Comparison of ENCODE assay signal across 19 cellular contexts in the genomic region with DNA sequence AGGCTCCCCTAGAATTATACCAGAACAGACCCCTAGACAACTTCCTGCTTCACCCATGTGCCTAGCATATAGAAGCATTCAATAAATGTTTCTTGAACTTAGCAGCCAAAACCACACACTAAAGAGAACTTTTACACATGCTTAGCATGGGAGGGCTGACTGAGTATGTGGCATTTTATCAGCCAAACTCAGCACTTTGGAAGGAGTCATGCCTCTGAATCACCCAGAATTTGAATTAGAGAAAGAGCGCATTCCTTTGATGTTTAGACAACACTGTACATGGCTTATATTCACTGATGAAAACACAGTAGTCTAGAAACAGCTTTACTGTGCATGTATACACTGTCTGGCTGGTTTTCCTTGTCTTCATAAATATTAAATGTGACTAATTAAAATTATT. TPM values are rescaled to one million over a fixed set of nuclear protein-coding genes. Genes with fewer than 3 reads are reported as not detected.
A peak's percentile ranks its signal among the peaks of the same experiment; 100 is the strongest.
DNase-seq lines count a peak whose midpoint lies in the region; ATAC-seq and TF ChIP-seq lines count a peak whose summit lies in the region.
"Had no signal": no experiment of that assay in that cellular context is flagged by ENCODE, and none has a peak within 500 bp of the region (broad histone marks: within the 10 kb centered on the region; RNA-seq: fewer than 3 reads in every experiment).

No MANE protein-coding gene starts in this region.

- H3K27ac ChIP-seq in ACC112 (ENCODE audit: low read depth, low read length) = 0 out of 2 replicates have a peak overlapping the region, but pooled peaks have one; percentile 6
- no peak overlapping the region for H3K27ac ChIP-seq in HEK293 (ENCODE audit: extremely low read depth, low read depth, low read length)
- no peak overlapping the region for H3K27ac ChIP-seq in foreskin keratinocyte
- H3K27ac ChIP-seq: A549, gastroesophageal sphincter, KMS-11, WERI-Rb-1 had no signal

- H3K4me1 ChIP-seq in ACC112 (ENCODE audit: control insufficient read depth, insufficient read depth, low read length, unreplicated experiment) (peaks cover 14% of the 10 kb centered on the region), HEK293 (ENCODE audit: control insufficient read depth, insufficient read depth, low read length) (peaks cover 3% of the 10 kb centered on the region; the same call in 1 of the 2 replicates), foreskin keratinocyte (no peaks in the 10 kb centered on the region)
- H3K4me1 ChIP-seq: A549, gastroesophageal sphincter had no signal

- no peaks in the 10 kb centered on the region for H3K79me2 ChIP-seq in ACC112 (ENCODE audit: control insufficient read depth, insufficient read depth, low read length, unreplicated experiment)

- H3K27me3 ChIP-seq in ACC112 (ENCODE audit: insufficient read depth, low read length) (no peaks in the 10 kb centered on the region), foreskin keratinocyte (no peaks in the 10 kb centered on the region)
- H3K27me3 ChIP-seq: gastroesophageal sphincter had no signal

- ATAC-seq in foreskin keratinocyte (peak; percentile 94), GM19452 (IDR thresholded peaks at IDR 0.05; ENCODE audit: unreplicated experiment) (no peak)
- ATAC-seq: A549; activated CD8-positive, alpha-beta memory T cell treated with anti-CD3 and anti-CD28 coated beads, Interleukin-2, amount 10 ng/mL, durations not matched to agents 7 days and 5 days; gastroesophageal sphincter; GM12878 had no signal

- no peak overlapping the region for H2AFZ ChIP-seq in ACC112 (ENCODE audit: low read length, unreplicated experiment)

- H3K36me3 ChIP-seq in ACC112 (ENCODE audit: insufficient read depth, low read length) (no peaks in the 10 kb centered on the region), HEK293 (ENCODE audit: control insufficient read depth in 2 of 2, insufficient read depth in 1 of 2, low read length in 2 of 2) (no peaks in the 10 kb centered on the region)
- H3K36me3 ChIP-seq: gastroesophageal sphincter, WERI-Rb-1 had no signal

- TF ChIP-seq CTCF in HEK293 (tag by site-specific recombination; IDR thresholded peaks at IDR 0.05) = no peak
- TF ChIP-seq CTCF in foreskin keratinocyte (conservative IDR thresholded peaks at IDR 0.05) = no peak

- POLR2A ChIA-PET in HEK293 (lab: Yijun Ruan, JAX) = no interaction called here

- CTCF ChIA-PET in HEK293 (lab: Yijun Ruan, JAX) = interaction anchor here (0.6 kb wide), 1 partner anchor 135 kb away, joined by 3 read pairs; no protein-coding TSS in a partner anchor

- DNase-seq in amniotic epithelial cell (ENCODE audit: low read depth) = peak; percentile 45
- DNase-seq in foreskin keratinocyte = peak; percentile 67 to 86
- DNase-seq in activated T-cell treated with anti-CD3 and anti-CD28 coated beads, Interleukin-2, amount 50 U/mL, for 48 hours = no peak
- no peak for DNase-seq in stimulated activated CD4-positive, alpha-beta T cell treated with anti-CD3 and anti-CD28 coated beads, Interleukin-15, amount 100 ng/mL, for 24 hours
- no peak for DNase-seq in NCI-H2227 (lab: John Stamatoyannopoulos, UW; ENCODE audit: unreplicated experiment)
- DNase-seq: activated CD8-positive, alpha-beta memory T cell treated with anti-CD3 and anti-CD28 coated beads, Interleukin-2, amount 10 ng/mL, durations not matched to agents 7 days and 5 days; cortex of kidney; immature natural killer cell; NCI-H2029; NK-92 treated with Interleukin-12 subunit alpha and Interleukin-12 subunit beta, amount 100 ng/mL, for 24 hours; posterior cingulate gyrus; WERI-Rb-1 had no signal

- H3K4me3 ChIP-seq in ACC112 (ENCODE audit: low read depth, low read length) (peak overlapping the region; percentile 30), HEK293 (ENCODE audit: low read depth, low read length) (no peak overlapping the region)
- H3K4me3 ChIP-seq: A549, gastroesophageal sphincter, GM12878 had no signal

- H3K9me3 ChIP-seq in HEK293 (ENCODE audit: control insufficient read depth, insufficient read depth, low read depth, low read length) = no peaks in the 10 kb centered on the region
- H3K9me3 ChIP-seq: A549, gastroesophageal sphincter had no signal

TF ChIP-seq in HEK293, 187 proteins besides CTCF, POLR2A, EP300 and RAD21:
- TF ChIP-seq ZNF404 (tag by site-specific recombination; IDR thresholded peaks at IDR 0.05) (no peak), ZXDB (tag by site-specific recombination; IDR thresholded peaks at IDR 0.05) (no peak), ZNF664 (tag by site-specific recombination; IDR thresholded peaks at IDR 0.05) (0 out of 2 replicates have a peak, but pooled peaks have one; percentile 14), ZNF580 (tag by site-specific recombination; IDR thresholded peaks at IDR 0.05) (no peak)

RNA-seq across cellular contexts. Expression of gene SPAG17, which starts 26.1 kb away (rescaled TPM):
- total RNA-seq in foreskin keratinocyte = 0.10 and 0.39 TPM in 2 replicates
- 0.18 and 0.20 TPM in 2 replicates for polyA plus RNA-seq in foreskin keratinocyte
- total RNA-seq: activated CD8-positive, alpha-beta memory T cell treated with anti-CD3 and anti-CD28 coated beads, Interleukin-2, amount 10 ng/mL, durations not matched to agents 7 days and 5 days; GM12878 had no signal
- polyA plus RNA-seq: immature natural killer cell had no signal

Comparison
In these comparisons a context has a peak if more than half of its experiments do, and no peak if none do; other contexts are left out.
1. DNase-seq: peak in amniotic epithelial cell (single experiment) and foreskin keratinocyte (2 of 2); none in activated T-cell treated with anti-CD3 and anti-CD28 coated beads, Interleukin-2, amount 50 U/mL, for 48 hours (0 of 2), stimulated activated CD4-positive, alpha-beta T cell treated with anti-CD3 and anti-CD28 coated beads, Interleukin-15, amount 100 ng/mL, for 24 hours (single experiment) and NCI-H2227 (single experiment).